In the genomic region with DNA sequence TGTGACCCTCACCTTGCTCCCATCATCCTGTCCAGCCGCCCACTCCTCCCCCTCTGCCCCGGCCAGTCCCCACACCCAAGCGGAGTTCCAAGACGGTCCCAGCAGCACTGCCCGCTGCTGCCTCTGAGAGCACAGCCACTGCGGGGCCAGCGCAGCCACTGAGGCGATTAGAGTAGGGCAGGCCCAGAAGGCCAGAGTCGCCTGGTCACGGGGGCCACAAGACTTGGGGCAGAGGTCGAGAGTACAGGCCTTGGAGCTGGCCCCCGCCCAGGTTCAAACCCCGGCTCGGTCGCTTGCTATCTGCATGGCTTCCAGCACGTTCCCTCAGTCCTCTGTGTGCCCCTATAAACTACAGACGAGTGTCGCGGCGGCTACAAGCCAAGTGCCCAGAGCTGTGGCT, we compare ENCODE assay signal across 27 cellular contexts. TPM values are rescaled to one million over a fixed set of nuclear protein-coding genes. Genes with fewer than 3 reads are reported as not detected.
"Had no signal": no experiment of that assay in that cellular context is flagged by ENCODE, and none has a peak within 500 bp of the region (broad histone marks: within the 10 kb centered on the region; RNA-seq: fewer than 3 reads in every experiment).

No MANE protein-coding gene starts in this region.

- H3K27ac ChIP-seq: adrenal gland, SJSA1 had no signal

- H3K36me3 ChIP-seq: adrenal gland, MG63, SJSA1 had no signal

- H3K27ac Mint-ChIP-seq: activated CD8-positive, alpha-beta T cell treated with anti-CD3 and anti-CD28 coated beads for 36 hours; activated naive CD4-positive, alpha-beta T cell treated with anti-CD3 and anti-CD28 coated beads, Interleukin-2, amount 10 ng/mL, durations not matched to agents 7 days and 5 days; activated naive CD8-positive, alpha-beta T cell treated with anti-CD3 and anti-CD28 coated beads, Interleukin-2, amount 10 ng/mL, durations not matched to agents 7 days and 5 days; activated T-cell treated with anti-CD3 and anti-CD28 coated beads, Interleukin-2, amount 50 U/mL, for 72 hours; activated T-helper 2 cell treated with anti-CD3 and anti-CD28 coated beads, Interferon-gamma antibody, Interleukin-2, Interleukin-4, amounts not matched to agents 10 μg/mL and 5 μg/mL and 100 μg/mL, durations not matched to agents 14 hours and 24 hours and 36 hours; T-helper 1 cell treated with Interleukin-12 subunit alpha and Interleukin-12 subunit beta and Interleukin-4 antibody, amounts not matched to agents 30 μg/mL and 1 μg/mL, for 36 hours had no signal

- H3K4me3 Mint-ChIP-seq: activated CD8-positive, alpha-beta T cell treated with anti-CD3 and anti-CD28 coated beads for 36 hours; activated naive CD4-positive, alpha-beta T cell treated with anti-CD3 and anti-CD28 coated beads, Interleukin-2, amount 10 ng/mL, durations not matched to agents 7 days and 5 days; activated naive CD8-positive, alpha-beta T cell treated with anti-CD3 and anti-CD28 coated beads, Interleukin-2, amount 10 ng/mL, durations not matched to agents 7 days and 5 days; activated T-cell treated with anti-CD3 and anti-CD28 coated beads, Interleukin-2, amount 50 U/mL, for 72 hours; T-helper 1 cell treated with Interleukin-12 subunit alpha and Interleukin-12 subunit beta and Interleukin-4 antibody, amounts not matched to agents 30 μg/mL and 1 μg/mL, for 36 hours had no signal

- H3K4me3 ChIP-seq: adrenal gland, MG63, SJSA1 had no signal

- H3K4me1 ChIP-seq: adrenal gland, SJSA1 had no signal

- H3K4me1 Mint-ChIP-seq: activated naive CD4-positive, alpha-beta T cell treated with anti-CD3 and anti-CD28 coated beads, Interleukin-2, amount 10 ng/mL, durations not matched to agents 7 days and 5 days; activated naive CD8-positive, alpha-beta T cell treated with anti-CD3 and anti-CD28 coated beads, Interleukin-2, amount 10 ng/mL, durations not matched to agents 7 days and 5 days had no signal

- H3K9me3 Mint-ChIP-seq: activated CD8-positive, alpha-beta T cell treated with anti-CD3 and anti-CD28 coated beads for 36 hours; activated naive CD4-positive, alpha-beta T cell treated with anti-CD3 and anti-CD28 coated beads, Interleukin-2, amount 10 ng/mL, durations not matched to agents 7 days and 5 days; activated naive CD8-positive, alpha-beta T cell treated with anti-CD3 and anti-CD28 coated beads, Interleukin-2, amount 10 ng/mL, durations not matched to agents 7 days and 5 days; activated T-cell treated with anti-CD3 and anti-CD28 coated beads, Interleukin-2, amount 50 U/mL, for 72 hours had no signal

- H3K36me3 Mint-ChIP-seq: activated naive CD4-positive, alpha-beta T cell treated with anti-CD3 and anti-CD28 coated beads, Interleukin-2, amount 10 ng/mL, durations not matched to agents 7 days and 5 days; activated naive CD8-positive, alpha-beta T cell treated with anti-CD3 and anti-CD28 coated beads, Interleukin-2, amount 10 ng/mL, durations not matched to agents 7 days and 5 days had no signal

- H3K27me3 Mint-ChIP-seq: activated naive CD4-positive, alpha-beta T cell treated with anti-CD3 and anti-CD28 coated beads, Interleukin-2, amount 10 ng/mL, durations not matched to agents 7 days and 5 days; activated naive CD8-positive, alpha-beta T cell treated with anti-CD3 and anti-CD28 coated beads, Interleukin-2, amount 10 ng/mL, durations not matched to agents 7 days and 5 days had no signal

- H3K27me3 ChIP-seq: adrenal gland, MG63 had no signal

- DNase-seq: activated CD4-positive, alpha-beta T cell treated with anti-CD3 and anti-CD28 coated beads for 4 hours; activated CD8-positive, alpha-beta memory T cell treated with anti-CD3 and anti-CD28 coated beads, Interleukin-2, amount 50 U/mL, for 4 hours; activated CD8-positive, alpha-beta T cell treated with anti-CD3 and anti-CD28 coated beads for 36 hours; activated gamma-delta T cell treated with Interleukin-2 at 50 U/mL for 16 hours; activated naive CD4-positive, alpha-beta T cell treated with anti-CD3 and anti-CD28 coated beads, Interleukin-2, amount 10 ng/mL, durations not matched to agents 7 days and 5 days; activated naive CD8-positive, alpha-beta T cell treated with anti-CD3 and anti-CD28 coated beads, Interleukin-2, amount 10 ng/mL, durations not matched to agents 7 days and 5 days; activated T-cell treated with anti-CD3 and anti-CD28 coated beads, Interleukin-2, amount 50 U/mL, for 72 hours; adrenal gland; anterior cingulate cortex; MG63; MV-4-11; NCI-H1092 treated with DMSO at 0.1 percent for 48 hours; NCI-H1417 treated with DMSO at 0.1 percent for 48 hours; NCI-H1694 treated with DMSO at 0.1 percent for 48 hours; NCI-H2029 treated with DMSO at 0.1 percent for 48 hours; NCI-H345; NCI-H510A; NCI-H526 treated with DMSO at 0.1 percent for 48 hours; NK-92 treated with Interleukin-12 subunit alpha and Interleukin-12 subunit beta, amount 100 ng/mL, for 24 hours; OCI-M1; RPMI8226; SHP77 had no signal

- ATAC-seq: activated CD4-positive, CD25-positive, alpha-beta regulatory T cell treated with anti-CD3 and anti-CD28 coated beads, Interleukin-2, amount 50 U/mL, for 24 hours; activated CD8-positive, alpha-beta T cell treated with anti-CD3 and anti-CD28 coated beads for 36 hours; activated T-cell treated with anti-CD3 and anti-CD28 coated beads, Interleukin-2, amount 50 U/mL, for 72 hours; Panc1 had no signal

- H3K9me3 ChIP-seq: adrenal gland, MG63, SJSA1 had no signal

RNA-seq across cellular contexts. Expression of gene ADRA2C, which starts 53.2 kb away (rescaled TPM):
- total RNA-seq: activated naive CD8-positive, alpha-beta T cell treated with anti-CD3 and anti-CD28 coated beads, Interleukin-2, amount 10 ng/mL, durations not matched to agents 7 days and 5 days; activated T-cell treated with anti-CD3 and anti-CD28 coated beads, Interleukin-2, amount 50 U/mL, for 72 hours; activated T-helper 2 cell treated with anti-CD3 and anti-CD28 coated beads, Interferon-gamma antibody, Interleukin-2, Interleukin-4, amounts not matched to agents 10 μg/mL and 5 μg/mL and 100 μg/mL, durations not matched to agents 14 hours and 24 hours and 36 hours; SJSA1 had no signal
